ENCODE assay signal across 1 cellular context in the genomic region with DNA sequence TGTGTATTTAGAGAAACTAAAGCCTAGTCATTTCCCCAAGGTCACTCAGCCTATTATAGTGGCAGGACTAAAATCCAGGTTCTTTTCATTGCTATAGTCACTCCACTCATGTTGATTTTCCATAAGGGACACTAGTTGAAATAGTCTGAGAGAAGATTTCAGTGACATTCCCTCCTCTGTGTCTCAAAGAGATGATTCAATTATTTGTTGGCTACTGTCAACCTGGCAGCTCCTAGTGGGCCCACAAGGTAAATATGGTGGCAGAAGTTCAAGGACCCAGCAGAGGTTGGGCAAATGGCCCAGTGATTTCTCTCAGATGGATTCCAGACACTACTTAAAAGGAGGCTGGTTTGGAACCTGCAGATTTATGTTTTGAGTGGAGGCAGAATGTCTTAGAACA.
TF ChIP-seq lines count a peak whose summit lies in the region.

No MANE protein-coding gene starts in this region.

TF ChIP-seq in HepG2, 621 proteins besides CTCF, POLR2A, EP300 and RAD21 (continued from another document and continues in another):
- no peak for TF ChIP-seq ZBTB40 (IDR thresholded peaks at IDR 0.05)
- TF ChIP-seq ZBTB40 (CRISPR knock-in tag; IDR thresholded peaks at IDR 0.05) = no peak
- TF ChIP-seq ZFP91 (CRISPR knock-in tag; IDR thresholded peaks at IDR 0.05; ENCODE audit: borderline replicate concordance) = no peak
- no peak for TF ChIP-seq GTF3A (CRISPR knock-in tag; conservative IDR thresholded peaks at IDR 0.05)
- TF ChIP-seq FOSL1 (CRISPR knock-in tag; IDR thresholded peaks at IDR 0.05; ENCODE audit: borderline replicate concordance) = no peak
- TF ChIP-seq ZBTB4 (CRISPR knock-in tag; IDR thresholded peaks at IDR 0.05; ENCODE audit: borderline replicate concordance) = no peak
- no peak for TF ChIP-seq ZNF781 (CRISPR knock-in tag; IDR thresholded peaks at IDR 0.05; ENCODE audit: borderline replicate concordance, not compliant biosample characterization)
- TF ChIP-seq, protein P1, sequence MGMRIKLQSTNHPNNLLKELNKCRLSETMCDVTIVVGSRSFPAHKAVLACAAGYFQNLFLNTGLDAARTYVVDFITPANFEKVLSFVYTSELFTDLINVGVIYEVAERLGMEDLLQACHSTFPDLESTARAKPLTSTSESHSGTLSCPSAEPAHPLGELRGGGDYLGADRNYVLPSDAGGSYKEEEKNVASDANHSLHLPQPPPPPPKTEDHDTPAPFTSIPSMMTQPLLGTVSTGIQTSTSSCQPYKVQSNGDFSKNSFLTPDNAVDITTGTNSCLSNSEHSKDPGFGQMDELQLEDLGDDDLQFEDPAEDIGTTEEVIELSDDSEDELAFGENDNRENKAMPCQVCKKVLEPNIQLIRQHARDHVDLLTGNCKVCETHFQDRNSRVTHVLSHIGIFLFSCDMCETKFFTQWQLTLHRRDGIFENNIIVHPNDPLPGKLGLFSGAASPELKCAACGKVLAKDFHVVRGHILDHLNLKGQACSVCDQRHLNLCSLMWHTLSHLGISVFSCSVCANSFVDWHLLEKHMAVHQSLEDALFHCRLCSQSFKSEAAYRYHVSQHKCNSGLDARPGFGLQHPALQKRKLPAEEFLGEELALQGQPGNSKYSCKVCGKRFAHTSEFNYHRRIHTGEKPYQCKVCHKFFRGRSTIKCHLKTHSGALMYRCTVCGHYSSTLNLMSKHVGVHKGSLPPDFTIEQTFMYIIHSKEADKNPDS (CRISPR knock-in tag; IDR thresholded peaks at IDR 0.05) = 0 out of 2 replicates have a peak, but pooled peaks have one; percentile 27
- peak; percentile 56; the same call in 1 of the 2 replicates for TF ChIP-seq KDM3A (CRISPR knock-in tag; IDR thresholded peaks at IDR 0.05; ENCODE audit: low read depth)
- no peak for TF ChIP-seq ZNF749 (CRISPR knock-in tag; IDR thresholded peaks at IDR 0.05; ENCODE audit: borderline replicate concordance)
- TF ChIP-seq SP1 (IDR thresholded peaks at IDR 0.05) = no peak
- no peak for TF ChIP-seq SP1 (CRISPR knock-in tag; IDR thresholded peaks at IDR 0.05)
- TF ChIP-seq TFE3 (CRISPR knock-in tag; IDR thresholded peaks at IDR 0.05) = no peak
- peak; percentile 38; the same call in 1 of the 2 replicates for TF ChIP-seq HNF4G (IDR thresholded peaks at IDR 0.05; ENCODE audit: borderline replicate concordance, low read depth, low read length)
- TF ChIP-seq HNF4G (CRISPR knock-in tag; IDR thresholded peaks at IDR 0.05; ENCODE audit: borderline replicate concordance, low read depth) = peak; percentile 35; the same call in 1 of the 2 replicates
- TF ChIP-seq HHEX (CRISPR knock-in tag; IDR thresholded peaks at IDR 0.05) = no peak
- TF ChIP-seq ZBTB25 (CRISPR knock-in tag; IDR thresholded peaks at IDR 0.05) = 0 out of 2 replicates have a peak, but pooled peaks have one; percentile 61
- no peak for TF ChIP-seq SMC3 (IDR thresholded peaks at IDR 0.05; ENCODE audit: low read length)
- TF ChIP-seq IRX3 (CRISPR knock-in tag; IDR thresholded peaks at IDR 0.05; ENCODE audit: borderline replicate concordance, low read depth) = no peak
- no peak for TF ChIP-seq ZBTB42 (CRISPR knock-in tag; IDR thresholded peaks at IDR 0.05)
- TF ChIP-seq ZNF562 (CRISPR knock-in tag; IDR thresholded peaks at IDR 0.05; ENCODE audit: borderline replicate concordance) = no peak
- 0 out of 2 replicates have a peak, but pooled peaks have one; percentile 40 for TF ChIP-seq ZNF614 (CRISPR knock-in tag; IDR thresholded peaks at IDR 0.05; ENCODE audit: borderline replicate concordance)
- TF ChIP-seq, protein P2, sequence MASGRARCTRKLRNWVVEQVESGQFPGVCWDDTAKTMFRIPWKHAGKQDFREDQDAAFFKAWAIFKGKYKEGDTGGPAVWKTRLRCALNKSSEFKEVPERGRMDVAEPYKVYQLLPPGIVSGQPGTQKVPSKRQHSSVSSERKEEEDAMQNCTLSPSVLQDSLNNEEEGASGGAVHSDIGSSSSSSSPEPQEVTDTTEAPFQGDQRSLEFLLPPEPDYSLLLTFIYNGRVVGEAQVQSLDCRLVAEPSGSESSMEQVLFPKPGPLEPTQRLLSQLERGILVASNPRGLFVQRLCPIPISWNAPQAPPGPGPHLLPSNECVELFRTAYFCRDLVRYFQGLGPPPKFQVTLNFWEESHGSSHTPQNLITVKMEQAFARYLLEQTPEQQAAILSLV (CRISPR knock-in tag; IDR thresholded peaks at IDR 0.05; ENCODE audit: borderline replicate concordance) = no peak
- TF ChIP-seq XRCC5 (optimal IDR thresholded peaks at IDR 0.05; ENCODE audit: low read length) = no peak
- no peak for TF ChIP-seq ZNF136 (CRISPR knock-in tag; IDR thresholded peaks at IDR 0.05; ENCODE audit: low read depth)
- peak; percentile 97 for TF ChIP-seq FOXA3 (CRISPR knock-in tag; IDR thresholded peaks at IDR 0.05)
- TF ChIP-seq SNRNP70 (IDR thresholded peaks at IDR 0.05; ENCODE audit: low read depth, low read length) = no peak
- TF ChIP-seq, protein P3, sequence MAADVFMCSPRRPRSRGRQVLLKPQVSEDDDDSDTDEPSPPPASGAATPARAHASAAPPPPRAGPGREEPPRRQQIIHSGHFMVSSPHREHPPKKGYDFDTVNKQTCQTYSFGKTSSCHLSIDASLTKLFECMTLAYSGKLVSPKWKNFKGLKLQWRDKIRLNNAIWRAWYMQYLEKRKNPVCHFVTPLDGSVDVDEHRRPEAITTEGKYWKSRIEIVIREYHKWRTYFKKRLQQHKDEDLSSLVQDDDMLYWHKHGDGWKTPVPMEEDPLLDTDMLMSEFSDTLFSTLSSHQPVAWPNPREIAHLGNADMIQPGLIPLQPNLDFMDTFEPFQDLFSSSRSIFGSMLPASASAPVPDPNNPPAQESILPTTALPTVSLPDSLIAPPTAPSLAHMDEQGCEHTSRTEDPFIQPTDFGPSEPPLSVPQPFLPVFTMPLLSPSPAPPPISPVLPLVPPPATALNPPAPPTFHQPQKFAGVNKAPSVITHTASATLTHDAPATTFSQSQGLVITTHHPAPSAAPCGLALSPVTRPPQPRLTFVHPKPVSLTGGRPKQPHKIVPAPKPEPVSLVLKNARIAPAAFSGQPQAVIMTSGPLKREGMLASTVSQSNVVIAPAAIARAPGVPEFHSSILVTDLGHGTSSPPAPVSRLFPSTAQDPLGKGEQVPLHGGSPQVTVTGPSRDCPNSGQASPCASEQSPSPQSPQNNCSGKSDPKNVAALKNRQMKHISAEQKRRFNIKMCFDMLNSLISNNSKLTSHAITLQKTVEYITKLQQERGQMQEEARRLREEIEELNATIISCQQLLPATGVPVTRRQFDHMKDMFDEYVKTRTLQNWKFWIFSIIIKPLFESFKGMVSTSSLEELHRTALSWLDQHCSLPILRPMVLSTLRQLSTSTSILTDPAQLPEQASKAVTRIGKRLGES (CRISPR knock-in tag; IDR thresholded peaks at IDR 0.05; ENCODE audit: borderline replicate concordance) = no peak
- no peak for TF ChIP-seq CHD2 (IDR thresholded peaks at IDR 0.05; ENCODE audit: low read depth, low read length)
- TF ChIP-seq ZBTB20 (CRISPR knock-in tag; IDR thresholded peaks at IDR 0.05; ENCODE audit: borderline replicate concordance, low read depth) = peak; percentile 99
